In the genomic region with DNA sequence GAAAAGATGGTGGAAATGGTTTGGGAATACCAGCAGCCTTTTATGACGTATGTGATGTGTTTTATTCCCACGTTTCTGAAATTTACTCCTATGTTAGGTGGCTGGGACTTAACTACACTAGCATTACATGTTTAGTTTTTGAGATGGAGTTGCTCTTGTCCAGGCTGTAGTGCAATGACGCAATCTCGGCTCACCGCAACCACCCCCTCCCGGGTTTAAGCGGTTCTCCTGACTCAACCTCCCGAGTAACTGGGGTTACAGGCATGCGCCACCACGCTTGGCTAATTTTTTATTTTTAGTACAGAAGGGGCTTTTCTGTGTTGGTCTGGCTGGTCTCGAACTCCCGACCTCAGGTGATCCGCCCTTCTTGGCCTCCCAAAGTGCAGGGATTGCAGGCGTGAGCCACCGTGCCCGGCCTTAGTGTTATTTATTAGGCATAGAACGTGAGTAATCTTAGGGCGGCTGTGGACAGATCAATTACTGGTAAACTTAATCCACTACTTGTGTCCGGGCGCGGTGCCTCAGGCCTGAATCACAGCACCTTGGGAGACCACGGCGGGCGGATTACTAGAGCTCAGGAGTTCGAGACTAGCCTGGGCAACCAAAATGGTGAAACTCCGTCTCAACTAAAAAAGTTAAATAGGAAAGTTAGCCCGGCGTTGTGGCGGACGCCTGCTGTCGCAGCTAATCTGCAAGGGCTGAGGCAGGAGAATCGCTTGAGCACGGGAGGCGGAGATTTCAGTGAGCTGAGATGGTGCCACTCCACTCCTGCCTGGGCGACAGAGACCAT, we compare ENCODE assay signal across 9 cellular contexts.
DNase-seq lines count a peak whose midpoint lies in the region; ATAC-seq, FAIRE-seq and TF ChIP-seq lines count a peak whose summit lies in the region.
"Had no signal": no experiment of that assay in that cellular context is flagged by ENCODE, and none has a peak within 500 bp of the region (broad histone marks: within the 10 kb centered on the region; RNA-seq: fewer than 3 reads in every experiment).

No MANE protein-coding gene starts in this region.

- no peaks in the 10 kb centered on the region for H3K9me3 ChIP-seq in small intestine (ENCODE audit: control insufficient read depth, low read depth)

- CTCF ChIA-PET in AG04449 (lab: Yijun Ruan, JAX), result interaction anchor here (0.9 kb wide), 1 partner anchor 9 kb away, joined by 3 read pairs; a partner anchor contains a TSS

- POLR2A ChIA-PET in AG04449 (lab: Yijun Ruan, JAX), result interaction anchor here (1.5 kb wide), 1 partner anchor 9 kb away, joined by 10 read pairs; a partner anchor contains a TSS

- H3K27ac ChIP-seq in foreskin keratinocyte, result peak overlapping the region; percentile 88
- H3K27ac ChIP-seq in small intestine (ENCODE audit: low read depth in 1 of 2, low read length in 1 of 2), result peak overlapping the region; percentile 73 to 96

- no peak for FAIRE-seq in small intestine (lab: Jason Lieb, UNC)
- FAIRE-seq: colon had no signal

- ATAC-seq in HG02678 (IDR thresholded peaks at IDR 0.05; ENCODE audit: unreplicated experiment) (peak; percentile 7), foreskin keratinocyte (peak; percentile 15)

- 40 to 72% (median 67%) methylated on average over 35 of the region's 35 CpGs for WGBS in small intestine, 3 donors

- DNase-seq in AG04449 (ENCODE audit: low read depth, low spot score) (no peak), activated T-cell treated with anti-CD3 and anti-CD28 coated beads for 48 hours (ENCODE audit: low read depth) (peak; percentile 68), foreskin keratinocyte (peak; percentile 53 to 76), small intestine (no peak), COLO829 (ENCODE audit: low spot score) (no peak), middle frontal gyrus (ENCODE audit: extremely low spot score, low spot score) (no peak), AML-193 (lab: John Stamatoyannopoulos, UW) (no peak)

- H3K4me3 ChIP-seq in AG04449 (ENCODE audit: low read depth, low read length), result peak overlapping the region; percentile 71
- H3K4me3 ChIP-seq in small intestine (ENCODE audit: low read depth in 1 of 2, low read length in 2 of 2), result peak overlapping the region; percentile 37 to 46

- TF ChIP-seq CTCF in AG04449 (IDR thresholded peaks at IDR 0.05; ENCODE audit: insufficient read depth, low read length, missing control alignments), result no peak
- no peak for TF ChIP-seq CTCF in foreskin keratinocyte (conservative IDR thresholded peaks at IDR 0.05)

- no peaks in the 10 kb centered on the region for H3K36me3 ChIP-seq in small intestine (ENCODE audit: control insufficient read depth in 2 of 2, insufficient read depth in 2 of 2, low read length in 2 of 2)

- H3K27me3 ChIP-seq in foreskin keratinocyte, result no peaks in the 10 kb centered on the region
- H3K27me3 ChIP-seq in small intestine (ENCODE audit: control insufficient read depth in 2 of 2, insufficient read depth in 2 of 2, low read length in 2 of 2), result no peaks in the 10 kb centered on the region

- H3K4me1 ChIP-seq in foreskin keratinocyte (peaks cover 5% of the 10 kb centered on the region), small intestine (ENCODE audit: control insufficient read depth in 2 of 2, insufficient read depth in 1 of 2, low read depth in 1 of 2, low read length in 1 of 2) (peaks cover 0 to 8% of the 10 kb centered on the region in 2 donors)

Comparison
In these comparisons a context has a peak if more than half of its experiments do, and no peak if none do; other contexts are left out.
1. DNase-seq: peak in activated T-cell treated with anti-CD3 and anti-CD28 coated beads for 48 hours (single experiment) and foreskin keratinocyte (2 of 2); none in AG04449 (single experiment), small intestine (single experiment), COLO829 (single experiment), middle frontal gyrus (single experiment) and AML-193 (0 of 2).